Comparison of ENCODE assay signal across 8 cellular contexts in the genomic region with DNA sequence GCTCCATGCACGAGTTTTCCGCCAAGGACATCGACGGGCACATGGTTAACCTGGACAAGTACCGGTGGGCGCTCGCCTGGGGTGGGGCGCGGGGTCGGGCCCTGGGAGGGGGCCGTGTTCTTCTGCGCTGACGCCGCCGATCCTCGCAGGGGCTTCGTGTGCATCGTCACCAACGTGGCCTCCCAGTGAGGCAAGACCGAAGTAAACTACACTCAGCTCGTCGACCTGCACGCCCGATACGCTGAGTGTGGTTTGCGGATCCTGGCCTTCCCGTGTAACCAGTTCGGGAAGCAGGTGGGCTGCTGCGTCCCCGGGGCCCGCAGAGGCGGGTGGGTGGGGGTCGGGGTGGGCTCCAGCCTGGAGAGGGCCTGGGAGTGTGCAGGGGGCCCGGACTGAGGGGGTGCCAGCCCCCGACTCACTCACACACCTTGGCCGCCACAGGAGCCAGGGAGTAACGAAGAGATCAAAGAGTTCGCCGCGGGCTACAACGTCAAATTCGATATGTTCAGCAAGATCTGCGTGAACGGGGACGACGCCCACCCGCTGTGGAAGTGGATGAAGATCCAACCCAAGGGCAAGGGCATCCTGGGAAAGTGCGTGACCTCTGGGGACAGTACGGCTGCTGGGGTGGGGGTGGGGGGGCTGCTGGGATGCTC. TPM values are rescaled to one million over a fixed set of nuclear protein-coding genes. Genes with fewer than 3 reads are reported as not detected.
DNase-seq lines count a peak whose midpoint lies in the region; ATAC-seq and TF ChIP-seq lines count a peak whose summit lies in the region.

No MANE protein-coding gene starts in this region.

- DNase-seq in GM23338 (ENCODE audit: low spot score): no peak
- DNase-seq in T1000 (lab: John Stamatoyannopoulos, UW): peak; percentile 44
- DNase-seq in fibroblast of mammary gland (ENCODE audit: low read depth): peak; percentile 39
- no peak for DNase-seq in sigmoid colon
- DNase-seq in NCI-H510A treated with DMSO at 0.1 percent for 48 hours (lab: John Stamatoyannopoulos, UW): no peak
- DNase-seq in NOMO-1 treated with dmso at 0.1 percent for 144 hours (lab: John Stamatoyannopoulos, UW; ENCODE audit: unreplicated experiment): no peak
- DNase-seq in NCI-H1930 (lab: John Stamatoyannopoulos, UW): no peak
- DNase-seq in superior temporal gyrus (ENCODE audit: extremely low spot score): no peak

- no peaks in the 10 kb centered on the region for H3K9me2 ChIP-seq in GM23338 (ENCODE audit: insufficient read depth)

- no peak overlapping the region for H2AFZ ChIP-seq in GM23338

- no peaks in the 10 kb centered on the region for H3K9me3 Mint-ChIP-seq in GM23338

- peaks cover 18% of the 10 kb centered on the region; the same call in 2 of the 3 replicates for H3K4me1 Mint-ChIP-seq in GM23338

- H3K36me3 ChIP-seq in GM23338 (ENCODE audit: insufficient read depth): 0 out of 2 replicates have a peak, but pooled peaks cover 3% of the 10 kb centered on the region
- H3K36me3 ChIP-seq in sigmoid colon: peaks cover 12 to 48% (median 40%) of the 10 kb centered on the region in 4 donors

- H3K36me3 Mint-ChIP-seq in GM23338 (ENCODE audit: low read depth): peaks cover 12% of the 10 kb centered on the region

- H3K27ac Mint-ChIP-seq in GM23338: no peak overlapping the region

- H3K9me3 ChIP-seq in sigmoid colon: no peaks in the 10 kb centered on the region

- 44 to 52% methylated on average over 49 of the region's 49 CpGs for WGBS in sigmoid colon, 2 donors

- peak overlapping the region; percentile 79; the same call in 1 of the 2 replicates for H3K27ac ChIP-seq in GM23338 (ENCODE audit: low read depth)
- peak overlapping the region; percentile 98 to 100 (median 100) for H3K27ac ChIP-seq in sigmoid colon

- H3K4me1 ChIP-seq in GM23338 (ENCODE audit: insufficient read depth) (peaks cover 11% of the 10 kb centered on the region), sigmoid colon (peaks cover 0 to 46% (median 44%) of the 10 kb centered on the region in 4 donors)

- no peaks in the 10 kb centered on the region for H3K79me2 ChIP-seq in GM23338 (replicated peaks; ENCODE audit: insufficient read depth)

- no peak for TF ChIP-seq POLR2A in sigmoid colon (IDR thresholded peaks at IDR 0.05)

- H3F3A ChIP-seq in GM23338 (replicated peaks; ENCODE audit: low read depth): peaks cover 26% of the 10 kb centered on the region

- H3K4me3 ChIP-seq in GM23338 (peak overlapping the region; percentile 88), fibroblast of mammary gland (ENCODE audit: control insufficient read depth, low read depth, low read length) (peak overlapping the region; percentile 61), sigmoid colon (peak overlapping the region; percentile 77 to 98 (median 94))

- peak overlapping the region; percentile 74 for H3K4me3 Mint-ChIP-seq in GM23338

- no peaks in the 10 kb centered on the region; the same call in 1 of the 2 replicates for H4K20me1 ChIP-seq in GM23338 (replicated peaks; ENCODE audit: insufficient read depth)

- intact Hi-C loops in sigmoid colon (cut with DNase I): loop anchor here (2.0 to 10.0 kb wide), 2 partner anchors 135 to 181 kb away; a partner anchor contains a TSS

- H3K4me2 ChIP-seq in GM23338: peak overlapping the region; percentile 88

- TF ChIP-seq EP300 in sigmoid colon (IDR thresholded peaks at IDR 0.05): no peak

- H3K27me3 ChIP-seq in GM23338 (ENCODE audit: insufficient read depth) (no peaks in the 10 kb centered on the region), sigmoid colon (no peaks in the 10 kb centered on the region)

- peaks cover 22% of the 10 kb centered on the region for H3K27me3 Mint-ChIP-seq in GM23338 (ENCODE audit: insufficient read depth, low read depth, poor library complexity)

- ATAC-seq in GM23338: no peak

- TF ChIP-seq CTCF in GM23338 (conservative IDR thresholded peaks at IDR 0.05; ENCODE audit: low read depth in 2 of 2): no peak
- TF ChIP-seq CTCF in fibroblast of mammary gland (conservative IDR thresholded peaks at IDR 0.05; ENCODE audit: control insufficient read depth, insufficient read depth, low read depth, low read length): no peak
- TF ChIP-seq CTCF in sigmoid colon (IDR thresholded peaks at IDR 0.05): no peak

TF ChIP-seq in GM23338, 12 proteins besides CTCF, POLR2A, EP300 and RAD21 (continues in another document):
- no peak for TF ChIP-seq STAT1 (IDR thresholded peaks at IDR 0.05; ENCODE audit: unreplicated experiment)
- TF ChIP-seq POLR2AphosphoS5 (IDR thresholded peaks at IDR 0.05; ENCODE audit: low read depth): no peak
- no peak for TF ChIP-seq NANOG (IDR thresholded peaks at IDR 0.05; ENCODE audit: borderline replicate concordance)
- TF ChIP-seq, protein P1, sequence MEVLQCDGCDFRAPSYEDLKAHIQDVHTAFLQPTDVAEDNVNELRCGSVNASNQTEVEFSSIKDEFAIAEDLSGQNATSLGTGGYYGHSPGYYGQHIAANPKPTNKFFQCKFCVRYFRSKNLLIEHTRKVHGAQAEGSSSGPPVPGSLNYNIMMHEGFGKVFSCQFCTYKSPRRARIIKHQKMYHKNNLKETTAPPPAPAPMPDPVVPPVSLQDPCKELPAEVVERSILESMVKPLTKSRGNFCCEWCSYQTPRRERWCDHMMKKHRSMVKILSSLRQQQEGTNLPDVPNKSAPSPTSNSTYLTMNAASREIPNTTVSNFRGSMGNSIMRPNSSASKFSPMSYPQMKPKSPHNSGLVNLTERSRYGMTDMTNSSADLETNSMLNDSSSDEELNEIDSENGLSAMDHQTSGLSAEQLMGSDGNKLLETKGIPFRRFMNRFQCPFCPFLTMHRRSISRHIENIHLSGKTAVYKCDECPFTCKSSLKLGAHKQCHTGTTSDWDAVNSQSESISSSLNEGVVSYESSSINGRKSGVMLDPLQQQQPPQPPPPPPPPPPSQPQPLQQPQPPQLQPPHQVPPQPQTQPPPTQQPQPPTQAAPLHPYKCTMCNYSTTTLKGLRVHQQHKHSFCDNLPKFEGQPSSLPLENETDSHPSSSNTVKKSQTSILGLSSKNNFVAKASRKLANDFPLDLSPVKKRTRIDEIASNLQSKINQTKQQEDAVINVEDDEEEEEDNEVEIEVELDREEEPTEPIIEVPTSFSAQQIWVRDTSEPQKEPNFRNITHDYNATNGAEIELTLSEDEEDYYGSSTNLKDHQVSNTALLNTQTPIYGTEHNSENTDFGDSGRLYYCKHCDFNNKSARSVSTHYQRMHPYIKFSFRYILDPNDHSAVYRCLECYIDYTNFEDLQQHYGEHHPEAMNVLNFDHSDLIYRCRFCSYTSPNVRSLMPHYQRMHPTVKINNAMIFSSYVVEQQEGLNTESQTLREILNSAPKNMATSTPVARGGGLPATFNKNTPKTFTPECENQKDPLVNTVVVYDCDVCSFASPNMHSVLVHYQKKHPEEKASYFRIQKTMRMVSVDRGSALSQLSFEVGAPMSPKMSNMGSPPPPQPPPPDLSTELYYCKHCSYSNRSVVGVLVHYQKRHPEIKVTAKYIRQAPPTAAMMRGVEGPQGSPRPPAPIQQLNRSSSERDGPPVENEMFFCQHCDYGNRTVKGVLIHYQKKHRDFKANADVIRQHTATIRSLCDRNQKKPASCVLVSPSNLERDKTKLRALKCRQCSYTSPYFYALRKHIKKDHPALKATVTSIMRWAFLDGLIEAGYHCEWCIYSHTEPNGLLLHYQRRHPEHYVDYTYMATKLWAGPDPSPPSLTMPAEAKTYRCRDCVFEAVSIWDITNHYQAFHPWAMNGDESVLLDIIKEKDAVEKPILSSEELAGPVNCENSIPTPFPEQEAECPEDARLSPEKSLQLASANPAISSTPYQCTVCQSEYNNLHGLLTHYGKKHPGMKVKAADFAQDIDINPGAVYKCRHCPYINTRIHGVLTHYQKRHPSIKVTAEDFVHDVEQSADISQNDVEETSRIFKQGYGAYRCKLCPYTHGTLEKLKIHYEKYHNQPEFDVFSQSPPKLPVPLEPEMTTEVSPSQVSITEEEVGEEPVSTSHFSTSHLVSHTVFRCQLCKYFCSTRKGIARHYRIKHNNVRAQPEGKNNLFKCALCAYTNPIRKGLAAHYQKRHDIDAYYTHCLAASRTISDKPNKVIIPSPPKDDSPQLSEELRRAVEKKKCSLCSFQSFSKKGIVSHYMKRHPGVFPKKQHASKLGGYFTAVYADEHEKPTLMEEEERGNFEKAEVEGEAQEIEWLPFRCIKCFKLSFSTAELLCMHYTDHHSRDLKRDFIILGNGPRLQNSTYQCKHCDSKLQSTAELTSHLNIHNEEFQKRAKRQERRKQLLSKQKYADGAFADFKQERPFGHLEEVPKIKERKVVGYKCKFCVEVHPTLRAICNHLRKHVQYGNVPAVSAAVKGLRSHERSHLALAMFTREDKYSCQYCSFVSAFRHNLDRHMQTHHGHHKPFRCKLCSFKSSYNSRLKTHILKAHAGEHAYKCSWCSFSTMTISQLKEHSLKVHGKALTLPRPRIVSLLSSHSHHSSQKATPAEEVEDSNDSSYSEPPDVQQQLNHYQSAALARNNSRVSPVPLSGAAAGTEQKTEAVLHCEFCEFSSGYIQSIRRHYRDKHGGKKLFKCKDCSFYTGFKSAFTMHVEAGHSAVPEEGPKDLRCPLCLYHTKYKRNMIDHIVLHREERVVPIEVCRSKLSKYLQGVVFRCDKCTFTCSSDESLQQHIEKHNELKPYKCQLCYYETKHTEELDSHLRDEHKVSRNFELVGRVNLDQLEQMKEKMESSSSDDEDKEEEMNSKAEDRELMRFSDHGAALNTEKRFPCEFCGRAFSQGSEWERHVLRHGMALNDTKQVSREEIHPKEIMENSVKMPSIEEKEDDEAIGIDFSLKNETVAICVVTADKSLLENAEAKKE (CRISPR knock-in tag; IDR thresholded peaks at IDR 0.05): no peak
- no peak for TF ChIP-seq JUNB (IDR thresholded peaks at IDR 0.05; ENCODE audit: unreplicated experiment)
- no peak for TF ChIP-seq EZH2 (IDR thresholded peaks at IDR 0.05; ENCODE audit: low read depth, unreplicated experiment)
- TF ChIP-seq ZNF114 (CRISPR knock-in tag; IDR thresholded peaks at IDR 0.05): no peak

RNA-seq across cellular contexts. Expression of a gene that starts 1.6 kb away (rescaled TPM):
- total RNA-seq in GM23338 (2014; rRNA removed; shearing (Covaris generic)): 284 and 351 TPM in 2 replicates
- polyA plus RNA-seq in GM23338 (2016; fragmentation: Nextera tagmentation; extraction: Ambion mirVana) (543 and 573 TPM in 2 replicates), sigmoid colon (100 to 1,000 TPM; 311 to 662 (median 643) TPM)
- 100 to 1,000 TPM; 269 to 433 (median 371) TPM for total RNA-seq in sigmoid colon

RNA-seq across cellular contexts. Expression of a gene that starts 10.2 kb away (rescaled TPM):
- 257 and 303 TPM in 2 replicates for total RNA-seq in GM23338 (2014; rRNA removed; shearing (Covaris generic))
- polyA plus RNA-seq in GM23338 (2016; fragmentation: Nextera tagmentation; extraction: Ambion mirVana) (254 and 286 TPM in 2 replicates), sigmoid colon (100 to 1,000 TPM; 124 to 175 (median 133) TPM)
- total RNA-seq in sigmoid colon: 100 to 1,000 TPM in 2 of 4 donors, 10 to 100 TPM in 2; 82.0 to 203 (median 104) TPM

RNA-seq across cellular contexts. Expression of a gene that starts 38.4 kb away (rescaled TPM):
- total RNA-seq in GM23338 (2014; rRNA removed; shearing (Covaris generic)): 56.0 and 71.8 TPM in 2 replicates
- polyA plus RNA-seq in GM23338 (2016; fragmentation: Nextera tagmentation; extraction: Ambion mirVana): 24.7 and 28.3 TPM in 2 replicates
- total RNA-seq in sigmoid colon: 10 to 100 TPM; 12.8 to 21.6 (median 18.2) TPM
- polyA plus RNA-seq in sigmoid colon: 100 to 1,000 TPM in 1 of 3 donors, 10 to 100 TPM in 2; 38.6 to 103 (median 39.0) TPM

Comparison
In these comparisons a context has a peak if more than half of its experiments do, and no peak if none do; other contexts are left out.
1. DNase-seq: peak in T1000 (single experiment) and fibroblast of mammary gland (single experiment); none in GM23338 (single experiment), sigmoid colon (single experiment), NCI-H510A treated with DMSO at 0.1 percent for 48 hours (single experiment), NOMO-1 treated with dmso at 0.1 percent for 144 hours (single experiment), NCI-H1930 (0 of 2) and superior temporal gyrus (single experiment).
2. Peak in every context shown above with its lines, with median percentiles within 50 percentile points of each other: H3K4me3 ChIP-seq.